In the genomic region with DNA sequence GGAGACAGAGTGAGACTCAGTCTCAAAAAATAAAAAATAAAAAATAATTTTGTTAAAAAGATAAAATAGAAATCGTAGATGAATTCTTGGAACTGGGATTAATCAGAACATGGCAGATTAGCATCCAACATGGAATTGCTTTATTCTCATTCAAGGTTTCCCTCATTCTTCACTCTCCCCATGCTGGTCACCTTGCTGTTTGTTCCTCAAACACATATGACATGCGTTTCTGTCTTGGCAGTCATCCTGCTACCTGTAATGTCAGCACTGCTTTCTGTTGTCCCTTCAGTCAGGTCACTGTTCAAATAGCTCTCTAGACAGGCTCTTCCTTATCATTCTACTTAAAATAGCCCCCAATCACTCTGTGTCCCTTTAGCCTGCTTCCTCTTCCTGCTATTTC, we compare ENCODE assay signal across 2 cellular contexts. TPM values are rescaled to one million over a fixed set of nuclear protein-coding genes. Genes with fewer than 3 reads are reported as not detected.
A peak's percentile ranks its signal among the peaks of the same experiment; 100 is the strongest.
DNase-seq lines count a peak whose midpoint lies in the region; TF ChIP-seq lines count a peak whose summit lies in the region.
"Not testable (repeated sequence)": the region's sequence is repeated elsewhere in the genome, so short reads cannot be mapped to it uniquely, and the experiment has no call there.

No MANE protein-coding gene starts in this region.

- not testable (repeated sequence) for H3K4me3 ChIP-seq in LNCaP clone FGC (ENCODE audit: low read depth, low read length); prostate gland

- DNase-seq in LNCaP clone FGC (ENCODE audit: low read depth) (peak; percentile 83), prostate gland (ENCODE audit: low spot score) (peak; percentile 50)

- H3K4me1 ChIP-seq in prostate gland (replicated peaks) = not testable (repeated sequence)

- H3K27me3 ChIP-seq in prostate gland (replicated peaks; ENCODE audit: insufficient read depth) = not testable (repeated sequence)

- intact Hi-C loops in prostate gland (cut with DNase I) = not testable (repeated sequence)

- not testable (repeated sequence) for TF ChIP-seq POLR2A in prostate gland (IDR thresholded peaks at IDR 0.05)

- H3K27ac ChIP-seq in prostate gland = not testable (repeated sequence)

- H3K9me3 ChIP-seq in prostate gland = not testable (repeated sequence)

- H3K36me3 ChIP-seq in prostate gland = not testable (repeated sequence)

- not testable (repeated sequence) for TF ChIP-seq CTCF in LNCaP clone FGC (IDR thresholded peaks at IDR 0.05; ENCODE audit: control insufficient read depth, extremely low read depth, insufficient read depth); prostate gland (IDR thresholded peaks at IDR 0.05)

- WGBS in prostate gland = 59% methylated on average over 2 of the region's 2 CpGs

RNA-seq across cellular contexts. Expression of gene AGAP4, which starts 24.4 kb away (rescaled TPM):
- 10 to 100 TPM; 15.1 to 44.3 TPM for total RNA-seq in prostate gland
